ENCODE assay signal across 19 cellular contexts in genomic region chr18:6150481-6150880, GRCh38.
"Had no signal": no experiment of that assay in that cellular context is flagged by ENCODE, and none has a peak within 500 bp of the region (broad histone marks: within the 10 kb centered on the region; RNA-seq: fewer than 3 reads in every experiment).

No MANE protein-coding gene starts in this region.

- H3K4me3 ChIP-seq: dorsolateral prefrontal cortex, heart left ventricle, left lung, lower lobe of right lung, sigmoid colon, skin epidermis had no signal

- DNase-seq: cortex of kidney; dorsolateral prefrontal cortex; effector memory CD4-positive, alpha-beta T cell; heart left ventricle; hypothalamus; islet precursor cell; left lung; lower lobe of right lung; natural killer cell; posterior cingulate gyrus; sigmoid colon; stimulated activated CD4-positive, alpha-beta T cell treated with anti-CD3 and anti-CD28 coated beads, Interleukin-2, amount 100 ng/mL, for 24 hours; stimulated activated naive CD4-positive, alpha-beta T cell treated with Interleukin-2 at 50 U/mL for 16 hours; trophoblast cell had no signal

- H3K27ac Mint-ChIP-seq: memory B cell, mesothelial cell of epicardium, natural killer cell had no signal

- ATAC-seq: esophagus mucosa, left lung, lower lobe of right lung, natural killer cell had no signal

- H3K27me3 Mint-ChIP-seq: memory B cell had no signal

- H3K4me3 Mint-ChIP-seq: memory B cell, mesothelial cell of epicardium, natural killer cell, neural crest cell had no signal

- H3K4me1 Mint-ChIP-seq: memory B cell, mesothelial cell of epicardium, natural killer cell, neural crest cell had no signal
